In genomic region chr1:34868230-34869049, GRCh38 we compare ENCODE assay signal across 23 cellular contexts. TPM values are rescaled to one million over a fixed set of nuclear protein-coding genes. Genes with fewer than 3 reads are reported as not detected.
DNase-seq lines count a peak whose midpoint lies in the region; ATAC-seq and TF ChIP-seq lines count a peak whose summit lies in the region.
"Had no signal": no experiment of that assay in that cellular context is flagged by ENCODE, and none has a peak within 500 bp of the region (broad histone marks: within the 10 kb centered on the region; RNA-seq: fewer than 3 reads in every experiment).

No MANE protein-coding gene starts in this region.

- H3K27me3 Mint-ChIP-seq in T-helper 2 cell treated with Interferon-gamma antibody and Interleukin-4, amounts not matched to agents 5 μg/mL and 100 μg/mL, for 36 hours (ENCODE audit: low read depth): peaks cover 33% of the 10 kb centered on the region
- H3K27me3 Mint-ChIP-seq in T-cell (peaks cover 19 to 24% of the 10 kb centered on the region in 2 donors), neural crest cell (ENCODE audit: low read depth) (peaks cover 64% of the 10 kb centered on the region)

- H3K36me3 Mint-ChIP-seq in T-helper 2 cell treated with Interferon-gamma antibody and Interleukin-4, amounts not matched to agents 5 μg/mL and 100 μg/mL, for 36 hours (ENCODE audit: low read depth): no peaks in the 10 kb centered on the region
- H3K36me3 Mint-ChIP-seq in T-cell (no peaks in the 10 kb centered on the region), neural crest cell (ENCODE audit: low read depth) (no peaks in the 10 kb centered on the region)
- H3K36me3 Mint-ChIP-seq: brain; CD4-positive, alpha-beta memory T cell had no signal

- POLR2A ChIA-PET in T-cell (lab: Charles Lee): no interaction called here

- TF ChIP-seq CTCF in dorsolateral prefrontal cortex (IDR thresholded peaks at IDR 0.05 in 54 of 56, conservative IDR thresholded peaks at IDR 0.05 in 2 of 56; ENCODE audit: low read depth in 1 of 56, partially characterized antibody in 56 of 56) (no peak), neural crest cell (conservative IDR thresholded peaks at IDR 0.05) (no peak)

- no peak for DNase-seq in T-helper 2 cell treated with Interferon-gamma antibody and Interleukin-4, amounts not matched to agents 5 μg/mL and 100 μg/mL, for 36 hours (ENCODE audit: low spot score)
- DNase-seq in T-helper 2 cell: no peak
- no peak for DNase-seq in T-cell
- DNase-seq in dorsolateral prefrontal cortex: peak in 2 of 10 donors; percentile 41 to 71
- no peak for DNase-seq in neural crest cell (ENCODE audit: low read depth, low spot score)
- DNase-seq in RPMI8226: no peak
- DNase-seq: activated CD4-positive, alpha-beta T cell treated with anti-CD3 and anti-CD28 coated beads for 1 hour; activated CD8-positive, alpha-beta T cell treated with anti-CD3 and anti-CD28 coated beads, Interleukin-2, amount 10 ng/mL, durations not matched to agents 7 days and 5 days; CD4-positive, alpha-beta memory T cell; EL; gastrocnemius medialis; NCI-H1105; NCI-H1930; NCI-H2171 treated with DMSO at 0.1 percent for 48 hours; NCI-H510A; retina; small intestine; stimulated activated naive CD8-positive, alpha-beta T cell treated with anti-CD3 and anti-CD28 coated beads, Interleukin-15, Interleukin-2, amounts not matched to agents 100 U/mL and 50 U/mL, for 24 hours had no signal

- intact Hi-C loops in dorsolateral prefrontal cortex (cut with DNase I): loop anchor here (5.0 to 10.0 kb wide), 4 partner anchors 59 to 426 kb away; partner anchors contain the start of genes DLGAP3 (in 1 of the 2), TMEM35B (in 1 of the 2) and ZMYM1 (in 1 of the 2)

- H3K4me3 ChIP-seq in dorsolateral prefrontal cortex: no peak overlapping the region
- H3K4me3 ChIP-seq: gastrocnemius medialis, SJSA1 had no signal

- H3K4me3 Mint-ChIP-seq in T-helper 2 cell treated with Interferon-gamma antibody and Interleukin-4, amounts not matched to agents 5 μg/mL and 100 μg/mL, for 36 hours: peak overlapping the region; percentile 9
- H3K4me3 Mint-ChIP-seq in T-cell: peak overlapping the region in 2 of 3 donors; percentile 66 to 82
- H3K4me3 Mint-ChIP-seq in neural crest cell: peak overlapping the region; percentile 13
- H3K4me3 Mint-ChIP-seq: activated CD8-positive, alpha-beta T cell treated with anti-CD3 and anti-CD28 coated beads, Interleukin-2, amount 10 ng/mL, durations not matched to agents 7 days and 5 days had no signal

- H3K27ac ChIP-seq in dorsolateral prefrontal cortex: peak overlapping the region in 45 of 59 donors; percentile 13 to 93 (median 67)
- H3K27ac ChIP-seq: gastrocnemius medialis, parathyroid adenoma, SJSA1 had no signal

- no peaks in the 10 kb centered on the region for H3K9me3 Mint-ChIP-seq in T-helper 2 cell treated with Interferon-gamma antibody and Interleukin-4, amounts not matched to agents 5 μg/mL and 100 μg/mL, for 36 hours
- H3K9me3 Mint-ChIP-seq in T-cell (no peaks in the 10 kb centered on the region), neural crest cell (no peaks in the 10 kb centered on the region)

- H3K4me1 Mint-ChIP-seq in T-helper 2 cell treated with Interferon-gamma antibody and Interleukin-4, amounts not matched to agents 5 μg/mL and 100 μg/mL, for 36 hours (ENCODE audit: low read depth): peaks cover 15% of the 10 kb centered on the region
- peaks cover 34 to 41% (median 37%) of the 10 kb centered on the region in 3 donors for H3K4me1 Mint-ChIP-seq in T-cell
- peaks cover 5% of the 10 kb centered on the region for H3K4me1 Mint-ChIP-seq in neural crest cell

- H3K27ac Mint-ChIP-seq in T-helper 2 cell treated with Interferon-gamma antibody and Interleukin-4, amounts not matched to agents 5 μg/mL and 100 μg/mL, for 36 hours: no peak overlapping the region
- H3K27ac Mint-ChIP-seq in T-cell (peak overlapping the region in 1 of 2 donors; percentile 47), neural crest cell (ENCODE audit: unreplicated experiment) (no peak overlapping the region)
- H3K27ac Mint-ChIP-seq: activated CD8-positive, alpha-beta T cell treated with anti-CD3 and anti-CD28 coated beads, Interleukin-2, amount 10 ng/mL, durations not matched to agents 7 days and 5 days had no signal

- CTCF ChIA-PET in T-cell (lab: Charles Lee): interaction anchor here (0.7 to 2.1 kb wide), 4 partner anchors 8 to 20 kb away, joined by 4 to 6 read pairs (median 4); no protein-coding TSS in a partner anchor

- ATAC-seq in T-cell (replicated peaks in 1 of 4): no peak
- ATAC-seq in GM21786 (IDR thresholded peaks at IDR 0.05; ENCODE audit: unreplicated experiment): no peak
- no peak for ATAC-seq in HG03175 (IDR thresholded peaks at IDR 0.05; ENCODE audit: unreplicated experiment)
- ATAC-seq: activated CD8-positive, alpha-beta T cell treated with anti-CD3 and anti-CD28 coated beads, Interleukin-2, amount 10 ng/mL, durations not matched to agents 7 days and 5 days; gastrocnemius medialis; stimulated activated naive CD8-positive, alpha-beta T cell treated with anti-CD3 and anti-CD28 coated beads, Interleukin-15, Interleukin-2, amounts not matched to agents 100 U/mL and 50 U/mL, for 24 hours had no signal

- H3K27me3 ChIP-seq in dorsolateral prefrontal cortex: peaks cover 0 to 7% (median 0%) of the 10 kb centered on the region in 45 donors

RNA-seq across cellular contexts. Expression of gene SMIM12, which starts 8.9 kb away (rescaled TPM):
- total RNA-seq in T-cell (10 to 100 TPM; 29.8 to 46.7 (median 37.1) TPM), dorsolateral prefrontal cortex (10 to 100 TPM; 28.2 to 65.2 (median 48.3) TPM), neural crest cell (43.2 and 45.4 TPM in 2 replicates)

Comparison
In these comparisons a context has a peak if more than half of its experiments do, and no peak if none do; other contexts are left out.
1. H3K4me3 Mint-ChIP-seq: peak in every context shown above with its lines; median percentile 74 in T-cell; 13 in neural crest cell; 9 in T-helper 2 cell treated with Interferon-gamma antibody and Interleukin-4, amounts not matched to agents 5 μg/mL and 100 μg/mL, for 36 hours.